In genomic region chr3:59886790-59887189, GRCh38 we compare ENCODE assay signal across 18 cellular contexts.
DNase-seq lines count a peak whose midpoint lies in the region; TF ChIP-seq lines count a peak whose summit lies in the region.
"Had no signal": no experiment of that assay in that cellular context is flagged by ENCODE, and none has a peak within 500 bp of the region (broad histone marks: within the 10 kb centered on the region; RNA-seq: fewer than 3 reads in every experiment).

No MANE protein-coding gene starts in this region.

- no peak overlapping the region for H3K4me3 Mint-ChIP-seq in activated naive CD4-positive, alpha-beta T cell treated with anti-CD3 and anti-CD28 coated beads, Interleukin-2, amount 50 U/mL, for 24 hours
- no peak overlapping the region for H3K4me3 Mint-ChIP-seq in nephron progenitor cell
- H3K4me3 Mint-ChIP-seq: CD14-positive monocyte had no signal

- peak overlapping the region; percentile 90 for H3K27ac Mint-ChIP-seq in activated naive CD4-positive, alpha-beta T cell treated with anti-CD3 and anti-CD28 coated beads, Interleukin-2, amount 50 U/mL, for 24 hours
- peak overlapping the region; percentile 72 for H3K27ac Mint-ChIP-seq in nephron progenitor cell
- H3K27ac Mint-ChIP-seq: CD14-positive monocyte had no signal

- peaks cover 29% of the 10 kb centered on the region for H3K36me3 Mint-ChIP-seq in activated naive CD4-positive, alpha-beta T cell treated with anti-CD3 and anti-CD28 coated beads, Interleukin-2, amount 50 U/mL, for 24 hours
- peaks cover 5% of the 10 kb centered on the region for H3K36me3 Mint-ChIP-seq in nephron progenitor cell (ENCODE audit: low read depth)
- H3K36me3 Mint-ChIP-seq: CD14-positive monocyte had no signal

- H3K4me1 Mint-ChIP-seq in activated naive CD4-positive, alpha-beta T cell treated with anti-CD3 and anti-CD28 coated beads, Interleukin-2, amount 50 U/mL, for 24 hours, result peaks cover 95% of the 10 kb centered on the region
- H3K4me1 Mint-ChIP-seq in nephron progenitor cell, result peaks cover 23% of the 10 kb centered on the region

- no peak for DNase-seq in activated naive CD4-positive, alpha-beta T cell treated with anti-CD3 and anti-CD28 coated beads, Interleukin-2, amount 50 U/mL, for 16 hours
- DNase-seq in islet precursor cell, result peak; percentile 65
- DNase-seq in nephron progenitor cell, result no peak
- DNase-seq in foreskin melanocyte, result no peak
- DNase-seq in putamen (ENCODE audit: low spot score), result no peak
- DNase-seq in UCSD-AML1 (lab: John Stamatoyannopoulos, UW; ENCODE audit: unreplicated experiment), result no peak
- DNase-seq: 8988T, ACHN, BE2C, Karpas-422, NCI-H1105 treated with DMSO at 0.1 percent for 48 hours, NCI-H2029, NCI-H446 treated with DMSO at 0.1 percent for 48 hours, NCI-H526, PC-9, SJCRH30 had no signal

- H3K27me3 Mint-ChIP-seq in activated naive CD4-positive, alpha-beta T cell treated with anti-CD3 and anti-CD28 coated beads, Interleukin-2, amount 50 U/mL, for 24 hours, result no peaks in the 10 kb centered on the region
- no peaks in the 10 kb centered on the region for H3K27me3 Mint-ChIP-seq in nephron progenitor cell (ENCODE audit: low read depth, poor library complexity)

- no peak for TF ChIP-seq CTCF in nephron progenitor cell (IDR thresholded peaks at IDR 0.05)

- peaks cover 7% of the 10 kb centered on the region for H3K9me3 Mint-ChIP-seq in activated naive CD4-positive, alpha-beta T cell treated with anti-CD3 and anti-CD28 coated beads, Interleukin-2, amount 50 U/mL, for 24 hours
- peaks cover 4% of the 10 kb centered on the region for H3K9me3 Mint-ChIP-seq in nephron progenitor cell
